Comparison of ENCODE assay signal across 37 cellular contexts in the genomic region with DNA sequence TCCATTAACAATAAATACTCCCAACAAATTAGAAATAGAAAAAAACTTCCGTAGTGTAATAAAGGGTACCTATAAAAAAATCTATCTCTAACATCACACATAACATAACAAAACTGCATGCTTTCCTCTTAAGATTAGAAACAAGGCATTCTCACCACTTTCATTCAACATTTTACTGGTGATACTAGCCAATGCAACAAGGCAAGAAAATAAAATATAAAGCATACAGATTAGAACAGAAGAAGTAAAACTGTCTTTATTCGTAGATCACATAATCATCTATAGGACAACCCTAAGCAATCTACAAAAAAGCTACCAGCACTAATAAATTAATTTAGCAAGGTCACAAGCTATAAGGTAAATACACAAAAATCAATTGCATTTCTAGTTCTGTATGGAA.
"Had no signal": no experiment of that assay in that cellular context is flagged by ENCODE, and none has a peak within 500 bp of the region (broad histone marks: within the 10 kb centered on the region; RNA-seq: fewer than 3 reads in every experiment).

No MANE protein-coding gene starts in this region.

- FAIRE-seq: astrocyte, TTC549 had no signal

- H3K4me3 Mint-ChIP-seq: activated B cell treated with CpG ODN at 0.5 μM for 24 hours; activated CD4-positive, alpha-beta memory T cell treated with anti-CD3 and anti-CD28 coated beads for 36 hours; activated CD4-positive, alpha-beta T cell treated with anti-CD3 and anti-CD28 coated beads, Interleukin-2, amount 10 ng/mL, durations not matched to agents 24 days and 14 days; activated CD8-positive, alpha-beta T cell treated with anti-CD3 and anti-CD28 coated beads for 36 hours; activated naive CD4-positive, alpha-beta T cell treated with anti-CD3 and anti-CD28 coated beads for 36 hours; activated naive CD8-positive, alpha-beta T cell treated with anti-CD3 and anti-CD28 coated beads for 36 hours; activated T-cell treated with anti-CD3 and anti-CD28 coated beads, Interleukin-2, amount 50 U/mL, for 4 hours; activated T-cell treated with anti-CD3 and anti-CD28 coated beads, Interleukin-2, amount 50 U/mL, for 72 hours; activated T-helper 1 cell treated with anti-CD3 and anti-CD28 coated beads, Interleukin-12 subunit alpha, Interleukin-12 subunit beta, Interleukin-2, Interleukin-4 antibody, amounts not matched to agents 30 ng/mL and 10 ng/mL and 1 ng/mL, durations not matched to agents 14 hours and 24 hours and 36 hours; activated T-helper 17 cell treated with anti-CD3 and anti-CD28 coated beads, Interleukin-2, amount 50 U/mL, for 72 hours; T-helper 1 cell treated with Interleukin-12 subunit alpha and Interleukin-12 subunit beta and Interleukin-4 antibody, amounts not matched to agents 30 μg/mL and 1 μg/mL, for 36 hours; T-helper 2 cell treated with Interferon-gamma antibody and Interleukin-4, amounts not matched to agents 5 μg/mL and 100 μg/mL, for 36 hours had no signal

- DNase-seq: activated B cell treated with CpG ODN at 0.5 μM for 24 hours; activated CD4-positive, alpha-beta memory T cell treated with anti-CD3 and anti-CD28 coated beads for 36 hours; activated CD4-positive, alpha-beta T cell treated with anti-CD3 and anti-CD28 coated beads for 4 hours; activated CD4-positive, alpha-beta T cell treated with anti-CD3 and anti-CD28 coated beads, Interleukin-2, amount 10 ng/mL, durations not matched to agents 24 days and 14 days; activated CD4-positive, alpha-beta T cell treated with anti-CD3 and anti-CD28 coated beads, Interleukin-2, amount 50 U/mL, for 1 hour; activated CD4-positive, alpha-beta T cell treated with anti-CD3 and anti-CD28 coated beads, Interleukin-2, amount 50 U/mL, for 4 hours; activated CD4-positive, CD25-positive, alpha-beta regulatory T cell treated with anti-CD3 and anti-CD28 coated beads, Interleukin-2, amount 50 U/mL, for 72 hours; activated CD8-positive, alpha-beta memory T cell treated with anti-CD3 and anti-CD28 coated beads, Interleukin-2, amount 50 U/mL, for 4 hours; activated CD8-positive, alpha-beta T cell treated with anti-CD3 and anti-CD28 coated beads for 36 hours; activated effector memory CD4-positive, alpha-beta T cell treated with anti-CD3 and anti-CD28 coated beads, Interleukin-2, amount 50 U/mL, for 16 hours; activated gamma-delta T cell treated with Interleukin-2 at 50 U/mL for 16 hours; activated naive CD4-positive, alpha-beta T cell; activated naive CD4-positive, alpha-beta T cell treated with anti-CD3 and anti-CD28 coated beads for 36 hours; activated naive CD4-positive, alpha-beta T cell treated with anti-CD3 and anti-CD28 coated beads, Interleukin-2, amount 50 U/mL, for 16 hours; activated naive CD8-positive, alpha-beta T cell treated with anti-CD3 and anti-CD28 coated beads for 36 hours; activated T-cell treated with anti-CD3 and anti-CD28 coated beads for 4 hours; activated T-cell treated with anti-CD3 and anti-CD28 coated beads, Interleukin-2, amount 50 U/mL, for 1 hour; activated T-cell treated with anti-CD3 and anti-CD28 coated beads, Interleukin-2, amount 50 U/mL, for 4 hours; activated T-cell treated with anti-CD3 and anti-CD28 coated beads, Interleukin-2, amount 50 U/mL, for 72 hours; adrenal gland; amniotic stem cell; aorta; body of pancreas; brain microvascular endothelial cell; central memory CD4-positive, alpha-beta T cell; T-helper 1 cell; T-helper 2 cell; T-helper 9 cell had no signal

- H3K27ac ChIP-seq: adrenal gland, body of pancreas, brain microvascular endothelial cell, breast epithelium, VCaP had no signal

- H3K27me3 ChIP-seq: adrenal gland, body of pancreas, brain microvascular endothelial cell, breast epithelium had no signal

- H3K27ac Mint-ChIP-seq: activated B cell treated with CpG ODN at 0.5 μM for 24 hours; activated CD4-positive, alpha-beta memory T cell treated with anti-CD3 and anti-CD28 coated beads for 36 hours; activated CD4-positive, alpha-beta T cell treated with anti-CD3 and anti-CD28 coated beads, Interleukin-2, amount 10 ng/mL, durations not matched to agents 24 days and 14 days; activated CD8-positive, alpha-beta T cell treated with anti-CD3 and anti-CD28 coated beads for 36 hours; activated naive CD4-positive, alpha-beta T cell treated with anti-CD3 and anti-CD28 coated beads for 36 hours; activated naive CD4-positive, alpha-beta T cell treated with anti-CD3 and anti-CD28 coated beads, Interleukin-2, amount 50 U/mL, for 72 hours; activated naive CD8-positive, alpha-beta T cell treated with anti-CD3 and anti-CD28 coated beads for 36 hours; activated T-cell treated with anti-CD3 and anti-CD28 coated beads, Interleukin-2, amount 50 U/mL, for 72 hours; activated T-helper 1 cell treated with anti-CD3 and anti-CD28 coated beads, Interleukin-12 subunit alpha, Interleukin-12 subunit beta, Interleukin-2, Interleukin-4 antibody, amounts not matched to agents 30 ng/mL and 10 ng/mL and 1 ng/mL, durations not matched to agents 14 hours and 24 hours and 36 hours; activated T-helper 17 cell treated with anti-CD3 and anti-CD28 coated beads, Interleukin-2, amount 50 U/mL, for 72 hours; T-helper 1 cell treated with Interleukin-12 subunit alpha and Interleukin-12 subunit beta and Interleukin-4 antibody, amounts not matched to agents 30 μg/mL and 1 μg/mL, for 36 hours; T-helper 2 cell treated with Interferon-gamma antibody and Interleukin-4, amounts not matched to agents 5 μg/mL and 100 μg/mL, for 36 hours had no signal

- H3K9me3 Mint-ChIP-seq: activated CD4-positive, alpha-beta T cell treated with anti-CD3 and anti-CD28 coated beads, Interleukin-2, amount 10 ng/mL, durations not matched to agents 24 days and 14 days; activated naive CD8-positive, alpha-beta T cell treated with anti-CD3 and anti-CD28 coated beads for 36 hours; activated T-cell treated with anti-CD3 and anti-CD28 coated beads, Interleukin-2, amount 50 U/mL, for 72 hours; activated T-helper 17 cell treated with anti-CD3 and anti-CD28 coated beads, Interleukin-2, amount 50 U/mL, for 72 hours had no signal

- H3K36me3 Mint-ChIP-seq: activated CD4-positive, alpha-beta memory T cell treated with anti-CD3 and anti-CD28 coated beads for 36 hours; activated naive CD4-positive, alpha-beta T cell treated with anti-CD3 and anti-CD28 coated beads, Interleukin-2, amount 50 U/mL, for 72 hours; activated naive CD8-positive, alpha-beta T cell treated with anti-CD3 and anti-CD28 coated beads for 36 hours had no signal

- H3K36me3 ChIP-seq: adrenal gland, brain microvascular endothelial cell, breast epithelium had no signal

- ATAC-seq: activated CD8-positive, alpha-beta T cell treated with anti-CD3 and anti-CD28 coated beads for 36 hours; activated naive CD4-positive, alpha-beta T cell treated with anti-CD3 and anti-CD28 coated beads, Interleukin-2, amount 50 U/mL, for 72 hours; activated T-cell treated with anti-CD3 and anti-CD28 coated beads, Interleukin-2, amount 50 U/mL, for 4 hours; activated T-cell treated with anti-CD3 and anti-CD28 coated beads, Interleukin-2, amount 50 U/mL, for 72 hours; activated T-helper 17 cell treated with anti-CD3 and anti-CD28 coated beads, Interleukin-2, amount 50 U/mL, for 72 hours; body of pancreas had no signal

- H3K9me3 ChIP-seq: body of pancreas had no signal

- H3K4me1 ChIP-seq: adrenal gland, body of pancreas had no signal

- H3K4me3 ChIP-seq: adrenal gland, body of pancreas, breast epithelium had no signal

- H3K4me1 Mint-ChIP-seq: activated B cell treated with CpG ODN at 0.5 μM for 24 hours; activated CD4-positive, alpha-beta T cell treated with anti-CD3 and anti-CD28 coated beads, Interleukin-2, amount 10 ng/mL, durations not matched to agents 24 days and 14 days; activated naive CD8-positive, alpha-beta T cell treated with anti-CD3 and anti-CD28 coated beads for 36 hours; activated T-helper 17 cell treated with anti-CD3 and anti-CD28 coated beads, Interleukin-2, amount 50 U/mL, for 72 hours had no signal

- H3K27me3 Mint-ChIP-seq: activated T-helper 17 cell treated with anti-CD3 and anti-CD28 coated beads, Interleukin-2, amount 50 U/mL, for 72 hours had no signal
